1 cellular context compared by ENCODE assay signal in the genomic region with DNA sequence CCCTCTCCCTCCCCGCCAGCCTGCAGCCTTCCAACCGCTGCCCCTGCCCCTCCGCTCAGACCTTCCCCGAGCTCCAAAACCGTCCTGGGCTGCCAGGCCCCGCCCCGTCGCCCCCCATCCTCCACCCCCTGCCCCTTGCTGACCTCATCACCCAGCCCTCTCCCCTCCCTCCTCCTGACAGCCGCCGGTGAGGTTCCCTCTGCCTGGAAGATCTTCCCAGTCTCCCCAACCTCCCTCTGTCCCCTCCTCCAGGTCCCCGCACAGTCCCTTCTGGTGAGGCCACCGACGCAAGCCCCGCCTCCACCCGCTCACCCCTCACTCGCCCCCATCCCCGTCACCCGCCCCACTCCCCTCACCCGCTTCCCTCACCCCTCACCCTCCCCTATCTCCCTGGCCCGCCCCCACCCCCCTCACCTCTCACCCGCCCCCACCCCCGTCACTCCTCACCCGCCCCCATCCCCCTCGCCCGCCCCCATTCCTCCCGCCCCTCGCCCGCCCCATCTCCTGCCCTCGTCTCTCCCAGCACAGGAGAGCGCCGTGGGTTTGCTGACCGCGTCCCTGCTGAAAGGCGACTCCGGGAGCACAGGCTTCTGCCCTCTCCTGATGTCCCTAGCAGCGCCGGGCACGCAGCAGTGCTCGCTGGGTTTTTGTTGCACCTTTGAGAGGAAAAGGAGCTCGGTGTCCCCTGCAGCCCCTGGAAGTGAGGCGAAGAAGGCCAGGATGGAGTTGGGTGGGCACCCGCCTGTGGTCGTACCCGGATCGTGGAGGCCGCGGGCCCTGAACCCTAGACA.
TF ChIP-seq lines count a peak whose summit lies in the region.

No MANE protein-coding gene starts in this region.

TF ChIP-seq in K562, 482 proteins besides CTCF, POLR2A, EP300 and RAD21:
- TF ChIP-seq SMC3 (conservative IDR thresholded peaks at IDR 0.05; ENCODE audit: insufficient read depth, low read depth, low read length) (no peak), ZNF589 (CRISPR knock-in tag; IDR thresholded peaks at IDR 0.05; ENCODE audit: low read depth) (no peak), RFX7 (CRISPR knock-in tag; IDR thresholded peaks at IDR 0.05) (no peak), CHD2 (IDR thresholded peaks at IDR 0.05; ENCODE audit: low read depth, low read length) (no peak), L3MBTL2 (IDR thresholded peaks at IDR 0.05) (no peak), MXI1 (IDR thresholded peaks at IDR 0.05; ENCODE audit: low read depth, low read length) (no peak), CBX1 (IDR thresholded peaks at IDR 0.05; ENCODE audit: low read depth) (no peak), ZNF124 (CRISPR knock-in tag; IDR thresholded peaks at IDR 0.05) (no peak), STAG1 (CRISPR knock-in tag; IDR thresholded peaks at IDR 0.05; ENCODE audit: borderline replicate concordance) (no peak), SMAD1 (IDR thresholded peaks at IDR 0.05; ENCODE audit: low read depth, low read length, partially characterized antibody) (no peak), RBM39 (optimal IDR thresholded peaks at IDR 0.05; ENCODE audit: low read depth, low read length) (no peak)
- TF ChIP-seq, protein P1, sequence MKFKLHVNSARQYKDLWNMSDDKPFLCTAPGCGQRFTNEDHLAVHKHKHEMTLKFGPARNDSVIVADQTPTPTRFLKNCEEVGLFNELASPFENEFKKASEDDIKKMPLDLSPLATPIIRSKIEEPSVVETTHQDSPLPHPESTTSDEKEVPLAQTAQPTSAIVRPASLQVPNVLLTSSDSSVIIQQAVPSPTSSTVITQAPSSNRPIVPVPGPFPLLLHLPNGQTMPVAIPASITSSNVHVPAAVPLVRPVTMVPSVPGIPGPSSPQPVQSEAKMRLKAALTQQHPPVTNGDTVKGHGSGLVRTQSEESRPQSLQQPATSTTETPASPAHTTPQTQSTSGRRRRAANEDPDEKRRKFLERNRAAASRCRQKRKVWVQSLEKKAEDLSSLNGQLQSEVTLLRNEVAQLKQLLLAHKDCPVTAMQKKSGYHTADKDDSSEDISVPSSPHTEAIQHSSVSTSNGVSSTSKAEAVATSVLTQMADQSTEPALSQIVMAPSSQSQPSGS (CRISPR knock-in tag; IDR thresholded peaks at IDR 0.05): no peak
- TF ChIP-seq, protein P2, sequence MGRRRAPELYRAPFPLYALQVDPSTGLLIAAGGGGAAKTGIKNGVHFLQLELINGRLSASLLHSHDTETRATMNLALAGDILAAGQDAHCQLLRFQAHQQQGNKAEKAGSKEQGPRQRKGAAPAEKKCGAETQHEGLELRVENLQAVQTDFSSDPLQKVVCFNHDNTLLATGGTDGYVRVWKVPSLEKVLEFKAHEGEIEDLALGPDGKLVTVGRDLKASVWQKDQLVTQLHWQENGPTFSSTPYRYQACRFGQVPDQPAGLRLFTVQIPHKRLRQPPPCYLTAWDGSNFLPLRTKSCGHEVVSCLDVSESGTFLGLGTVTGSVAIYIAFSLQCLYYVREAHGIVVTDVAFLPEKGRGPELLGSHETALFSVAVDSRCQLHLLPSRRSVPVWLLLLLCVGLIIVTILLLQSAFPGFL (CRISPR knock-in tag; IDR thresholded peaks at IDR 0.05): no peak
